34 cellular contexts compared by ENCODE assay signal in genomic region chr10:92523639-92524038, GRCh38.
"Had no signal": no experiment of that assay in that cellular context is flagged by ENCODE, and none has a peak within 500 bp of the region (broad histone marks: within the 10 kb centered on the region; RNA-seq: fewer than 3 reads in every experiment).

No MANE protein-coding gene starts in this region.

- H3K4me1 ChIP-seq: ascending aorta, esophagus muscularis mucosa, foreskin keratinocyte, gastroesophageal sphincter, heart right ventricle had no signal

- H3K9me3 Mint-ChIP-seq: activated CD4-positive, alpha-beta memory T cell treated with anti-CD3 and anti-CD28 coated beads for 36 hours; activated CD4-positive, alpha-beta T cell treated with anti-CD3 and anti-CD28 coated beads, Interleukin-2, amount 10 ng/mL, durations not matched to agents 24 days and 14 days; activated naive CD4-positive, alpha-beta T cell treated with anti-CD3 and anti-CD28 coated beads for 36 hours; activated naive CD4-positive, alpha-beta T cell treated with anti-CD3 and anti-CD28 coated beads, Interleukin-2, amount 50 U/mL, for 72 hours; activated naive CD8-positive, alpha-beta T cell treated with anti-CD3 and anti-CD28 coated beads, Interleukin-2, amount 10 ng/mL, durations not matched to agents 7 days and 5 days; activated T-helper 1 cell treated with anti-CD3 and anti-CD28 coated beads, Interleukin-12 subunit alpha, Interleukin-12 subunit beta, Interleukin-2, Interleukin-4 antibody, amounts not matched to agents 30 ng/mL and 10 ng/mL and 1 ng/mL, durations not matched to agents 14 hours and 24 hours and 36 hours; activated T-helper 2 cell treated with anti-CD3 and anti-CD28 coated beads, Interferon-gamma antibody, Interleukin-2, Interleukin-4, amounts not matched to agents 10 μg/mL and 5 μg/mL and 100 μg/mL, durations not matched to agents 14 hours and 24 hours and 36 hours; central memory CD8-positive, alpha-beta T cell; effector memory CD8-positive, alpha-beta T cell; T-helper 2 cell treated with Interferon-gamma antibody and Interleukin-4, amounts not matched to agents 5 μg/mL and 100 μg/mL, for 36 hours had no signal

- DNase-seq: activated CD4-positive, alpha-beta memory T cell treated with anti-CD3 and anti-CD28 coated beads for 36 hours; activated CD4-positive, alpha-beta T cell treated with anti-CD3 and anti-CD28 coated beads for 36 hours; activated CD4-positive, alpha-beta T cell treated with anti-CD3 and anti-CD28 coated beads, Interleukin-2, amount 10 ng/mL, durations not matched to agents 24 days and 14 days; activated CD4-positive, CD25-positive, alpha-beta regulatory T cell; activated CD4-positive, CD25-positive, alpha-beta regulatory T cell treated with anti-CD3 and anti-CD28 coated beads, Interleukin-2, amount 50 U/mL, for 72 hours; activated CD8-positive, alpha-beta memory T cell treated with anti-CD3 and anti-CD28 coated beads, Interleukin-2, amount 10 ng/mL, durations not matched to agents 7 days and 5 days; activated CD8-positive, alpha-beta memory T cell treated with anti-CD3 and anti-CD28 coated beads, Interleukin-2, amount 50 U/mL, for 4 hours; activated CD8-positive, alpha-beta T cell treated with anti-CD3 and anti-CD28 coated beads, Interleukin-2, amount 10 ng/mL, durations not matched to agents 7 days and 5 days; activated effector memory CD4-positive, alpha-beta T cell treated with anti-CD3 and anti-CD28 coated beads, Interleukin-2, amount 50 U/mL, for 16 hours; activated naive CD4-positive, alpha-beta T cell treated with anti-CD3 and anti-CD28 coated beads for 36 hours; activated naive CD8-positive, alpha-beta T cell treated with anti-CD3 and anti-CD28 coated beads, Interleukin-2, amount 10 ng/mL, durations not matched to agents 7 days and 5 days; activated T-cell treated with anti-CD3 and anti-CD28 coated beads, Interleukin-2, amount 50 U/mL, for 1 hour; activated T-cell treated with anti-CD3 and anti-CD28 coated beads, Interleukin-2, amount 50 U/mL, for 48 hours; brain microvascular endothelial cell; cortex of kidney; dermis blood vessel endothelial cell; effector CD4-positive, alpha-beta T cell; effector memory CD8-positive, alpha-beta T cell; erythroblast; foreskin keratinocyte; heart right ventricle; T-helper 1 cell; T-helper 17 cell; T1000; WERI-Rb-1 had no signal

- H3K27me3 ChIP-seq: ascending aorta, brain microvascular endothelial cell, esophagus muscularis mucosa, foreskin keratinocyte, gastroesophageal sphincter, heart right ventricle had no signal

- H3K27ac Mint-ChIP-seq: activated CD4-positive, alpha-beta memory T cell treated with anti-CD3 and anti-CD28 coated beads for 36 hours; activated CD4-positive, alpha-beta T cell treated with anti-CD3 and anti-CD28 coated beads for 36 hours; activated CD4-positive, alpha-beta T cell treated with anti-CD3 and anti-CD28 coated beads, Interleukin-2, amount 10 ng/mL, durations not matched to agents 24 days and 14 days; activated CD8-positive, alpha-beta memory T cell treated with anti-CD3 and anti-CD28 coated beads, Interleukin-2, amount 10 ng/mL, durations not matched to agents 7 days and 5 days; activated CD8-positive, alpha-beta T cell treated with anti-CD3 and anti-CD28 coated beads, Interleukin-2, amount 10 ng/mL, durations not matched to agents 7 days and 5 days; activated naive CD4-positive, alpha-beta T cell treated with anti-CD3 and anti-CD28 coated beads for 36 hours; activated naive CD4-positive, alpha-beta T cell treated with anti-CD3 and anti-CD28 coated beads, Interleukin-2, amount 50 U/mL, for 72 hours; activated naive CD8-positive, alpha-beta T cell treated with anti-CD3 and anti-CD28 coated beads, Interleukin-2, amount 10 ng/mL, durations not matched to agents 7 days and 5 days; activated T-helper 1 cell treated with anti-CD3 and anti-CD28 coated beads, Interleukin-12 subunit alpha, Interleukin-12 subunit beta, Interleukin-2, Interleukin-4 antibody, amounts not matched to agents 30 ng/mL and 10 ng/mL and 1 ng/mL, durations not matched to agents 14 hours and 24 hours and 36 hours; activated T-helper 2 cell treated with anti-CD3 and anti-CD28 coated beads, Interferon-gamma antibody, Interleukin-2, Interleukin-4, amounts not matched to agents 10 μg/mL and 5 μg/mL and 100 μg/mL, durations not matched to agents 14 hours and 24 hours and 36 hours; effector memory CD8-positive, alpha-beta T cell; T-helper 17 cell; T-helper 2 cell treated with Interferon-gamma antibody and Interleukin-4, amounts not matched to agents 5 μg/mL and 100 μg/mL, for 36 hours had no signal

- H3K36me3 Mint-ChIP-seq: activated CD8-positive, alpha-beta memory T cell treated with anti-CD3 and anti-CD28 coated beads, Interleukin-2, amount 10 ng/mL, durations not matched to agents 7 days and 5 days had no signal

- H3K4me3 ChIP-seq: ascending aorta, esophagus muscularis mucosa, gastroesophageal sphincter, heart right ventricle had no signal

- H3K27ac ChIP-seq: ascending aorta, brain microvascular endothelial cell, esophagus muscularis mucosa, foreskin keratinocyte, gastroesophageal sphincter, heart right ventricle, WERI-Rb-1 had no signal

- FAIRE-seq: bronchial epithelial cell had no signal

- H3K4me3 Mint-ChIP-seq: activated CD4-positive, alpha-beta memory T cell treated with anti-CD3 and anti-CD28 coated beads for 36 hours; activated CD4-positive, alpha-beta T cell treated with anti-CD3 and anti-CD28 coated beads for 36 hours; activated CD4-positive, alpha-beta T cell treated with anti-CD3 and anti-CD28 coated beads, Interleukin-2, amount 10 ng/mL, durations not matched to agents 24 days and 14 days; activated CD8-positive, alpha-beta memory T cell treated with anti-CD3 and anti-CD28 coated beads, Interleukin-2, amount 10 ng/mL, durations not matched to agents 7 days and 5 days; activated CD8-positive, alpha-beta T cell treated with anti-CD3 and anti-CD28 coated beads, Interleukin-2, amount 10 ng/mL, durations not matched to agents 7 days and 5 days; activated naive CD4-positive, alpha-beta T cell treated with anti-CD3 and anti-CD28 coated beads for 36 hours; activated naive CD8-positive, alpha-beta T cell treated with anti-CD3 and anti-CD28 coated beads, Interleukin-2, amount 10 ng/mL, durations not matched to agents 7 days and 5 days; activated T-helper 1 cell treated with anti-CD3 and anti-CD28 coated beads, Interleukin-12 subunit alpha, Interleukin-12 subunit beta, Interleukin-2, Interleukin-4 antibody, amounts not matched to agents 30 ng/mL and 10 ng/mL and 1 ng/mL, durations not matched to agents 14 hours and 24 hours and 36 hours; central memory CD8-positive, alpha-beta T cell; effector memory CD8-positive, alpha-beta T cell; T-helper 17 cell; T-helper 2 cell treated with Interferon-gamma antibody and Interleukin-4, amounts not matched to agents 5 μg/mL and 100 μg/mL, for 36 hours had no signal

- ATAC-seq: activated CD4-positive, alpha-beta T cell treated with anti-CD3 and anti-CD28 coated beads for 36 hours; activated CD8-positive, alpha-beta memory T cell treated with anti-CD3 and anti-CD28 coated beads, Interleukin-2, amount 10 ng/mL, durations not matched to agents 7 days and 5 days; activated CD8-positive, alpha-beta T cell treated with anti-CD3 and anti-CD28 coated beads, Interleukin-2, amount 10 ng/mL, durations not matched to agents 7 days and 5 days; activated naive CD4-positive, alpha-beta T cell treated with anti-CD3 and anti-CD28 coated beads, Interleukin-2, amount 50 U/mL, for 72 hours; effector memory CD8-positive, alpha-beta T cell; foreskin keratinocyte; gastroesophageal sphincter; heart right ventricle; T-helper 17 cell had no signal

- H3K4me1 Mint-ChIP-seq: activated CD4-positive, alpha-beta T cell treated with anti-CD3 and anti-CD28 coated beads for 36 hours; activated CD4-positive, alpha-beta T cell treated with anti-CD3 and anti-CD28 coated beads, Interleukin-2, amount 10 ng/mL, durations not matched to agents 24 days and 14 days; activated CD8-positive, alpha-beta memory T cell treated with anti-CD3 and anti-CD28 coated beads, Interleukin-2, amount 10 ng/mL, durations not matched to agents 7 days and 5 days; central memory CD8-positive, alpha-beta T cell had no signal

- H3K9me3 ChIP-seq: ascending aorta, esophagus muscularis mucosa, gastroesophageal sphincter, heart right ventricle had no signal

- H3K27me3 Mint-ChIP-seq: activated CD4-positive, alpha-beta memory T cell treated with anti-CD3 and anti-CD28 coated beads for 36 hours; activated CD4-positive, alpha-beta T cell treated with anti-CD3 and anti-CD28 coated beads for 36 hours; activated CD4-positive, alpha-beta T cell treated with anti-CD3 and anti-CD28 coated beads, Interleukin-2, amount 10 ng/mL, durations not matched to agents 24 days and 14 days; activated CD8-positive, alpha-beta memory T cell treated with anti-CD3 and anti-CD28 coated beads, Interleukin-2, amount 10 ng/mL, durations not matched to agents 7 days and 5 days; activated naive CD8-positive, alpha-beta T cell treated with anti-CD3 and anti-CD28 coated beads, Interleukin-2, amount 10 ng/mL, durations not matched to agents 7 days and 5 days; central memory CD8-positive, alpha-beta T cell; effector memory CD8-positive, alpha-beta T cell; T-helper 17 cell had no signal
